Comparison of ENCODE assay signal across 26 cellular contexts in the genomic region with DNA sequence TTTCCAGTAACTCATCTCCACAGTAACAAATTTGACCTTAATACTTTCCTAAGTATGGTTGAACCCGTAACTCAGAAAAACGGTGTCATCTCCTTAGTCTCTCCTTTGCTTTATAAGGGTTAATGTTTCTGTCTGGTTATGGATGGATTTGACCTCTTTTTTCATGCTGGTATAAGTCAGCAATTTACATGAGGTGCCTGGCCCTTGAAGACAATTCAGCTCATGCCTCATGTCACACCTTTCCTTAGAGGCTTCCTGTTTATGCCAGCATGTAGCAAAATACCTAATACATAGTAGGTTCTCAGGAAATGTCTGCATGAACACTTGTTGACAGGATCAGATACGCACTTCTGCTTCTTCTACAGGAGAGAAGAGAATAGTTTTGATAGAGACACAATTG. TPM values are rescaled to one million over a fixed set of nuclear protein-coding genes. Genes with fewer than 3 reads are reported as not detected.
A peak's percentile ranks its signal among the peaks of the same experiment; 100 is the strongest.
DNase-seq lines count a peak whose midpoint lies in the region; ATAC-seq, FAIRE-seq and TF ChIP-seq lines count a peak whose summit lies in the region.
"Had no signal": no experiment of that assay in that cellular context is flagged by ENCODE, and none has a peak within 500 bp of the region (broad histone marks: within the 10 kb centered on the region; RNA-seq: fewer than 3 reads in every experiment).

No MANE protein-coding gene starts in this region.

- FAIRE-seq in K562 (lab: Jason Lieb, UNC): no peak
- FAIRE-seq: GM12892 had no signal

- no peak for DNase-seq in activated naive CD4-positive, alpha-beta T cell treated with anti-CD3 and anti-CD28 coated beads, Interleukin-2, amount 50 U/mL, for 16 hours
- DNase-seq in T-cell (no peak), K562 (ENCODE audit: extremely low read depth in 1 of 4, low spot score in 3 of 4) (no peak), glomerular visceral epithelial cell (ENCODE audit: extremely low spot score) (no peak), DMS53 treated with DMSO at 0.1 percent for 48 hours (lab: John Stamatoyannopoulos, UW; ENCODE audit: unreplicated experiment) (no peak), midbrain (lab: John Stamatoyannopoulos, UW) (no peak)
- no peak for DNase-seq in stimulated activated effector memory CD8-positive, alpha-beta T cell treated with anti-CD3 and anti-CD28 coated beads, Interleukin-12 subunit alpha, Interleukin-12 subunit beta, amount 100 ng/mL, for 72 hours (ENCODE audit: low spot score in 2 of 2)
- DNase-seq: activated CD4-positive, alpha-beta T cell treated with anti-CD3 and anti-CD28 coated beads, Interleukin-2, amount 50 U/mL, for 48 hours; lower lobe of right lung; NCI-H1436 treated with DMSO at 0.1 percent for 48 hours; NCI-H2107; NCI-H345; NCI-H69; PC-9; SHP77; stimulated activated CD4-positive, alpha-beta T cell treated with anti-CD3 and anti-CD28 coated beads, Interleukin-1b, Interleukin-23, amount 100 ng/mL, for 48 hours; T1000; tibial artery had no signal

- no peaks in the 10 kb centered on the region for H3K27me3 ChIP-seq in K562 (ENCODE audit: control insufficient read depth in 2 of 2, insufficient read depth in 2 of 2, low read length in 2 of 2)
- H3K27me3 ChIP-seq: neural progenitor cell, right atrium auricular region, tibial artery had no signal

- no peaks in the 10 kb centered on the region for H3K9me3 ChIP-seq in K562 (replicated peaks; ENCODE audit: control insufficient read depth, insufficient read depth, low read depth, low read length)
- H3K9me3 ChIP-seq: lower lobe of right lung, right atrium auricular region, tibial artery had no signal

- H3K27ac ChIP-seq in K562 (ENCODE audit: extremely low read depth, low read depth, low read length): no peak overlapping the region
- H3K27ac ChIP-seq: lower lobe of right lung, neural progenitor cell, parathyroid adenoma, PC-9, right atrium auricular region, tibial artery had no signal

- H3K4me2 ChIP-seq in K562 (ENCODE audit: insufficient read depth, low read length): no peak overlapping the region
- H3K4me2 ChIP-seq: neural progenitor cell, PC-9 had no signal

- no peak overlapping the region for H3K4me3 Mint-ChIP-seq in activated naive CD4-positive, alpha-beta T cell treated with anti-CD3 and anti-CD28 coated beads, Interleukin-2, amount 50 U/mL, for 24 hours
- peak overlapping the region in 1 of 3 donors; percentile 15 for H3K4me3 Mint-ChIP-seq in T-cell
- peak overlapping the region; percentile 16 for H3K4me3 Mint-ChIP-seq in stimulated activated effector memory CD8-positive, alpha-beta T cell treated with anti-CD3 and anti-CD28 coated beads, Interleukin-12 subunit alpha, Interleukin-12 subunit beta, amount 100 ng/mL, for 72 hours
- H3K4me3 Mint-ChIP-seq: brain, neural progenitor cell had no signal

- WGBS in K562 (ENCODE audit: insufficient coverage, low coverage, missing lambda C conversion rate): 74% methylated on average over 3 of the region's 3 CpGs

- H3K9me3 Mint-ChIP-seq in activated naive CD4-positive, alpha-beta T cell treated with anti-CD3 and anti-CD28 coated beads, Interleukin-2, amount 50 U/mL, for 24 hours: no peaks in the 10 kb centered on the region
- H3K9me3 Mint-ChIP-seq in T-cell: peaks cover 0 to 3% (median 0%) of the 10 kb centered on the region in 3 donors
- no peaks in the 10 kb centered on the region for H3K9me3 Mint-ChIP-seq in stimulated activated effector memory CD8-positive, alpha-beta T cell treated with anti-CD3 and anti-CD28 coated beads, Interleukin-12 subunit alpha, Interleukin-12 subunit beta, amount 100 ng/mL, for 72 hours
- H3K9me3 Mint-ChIP-seq: brain, neural progenitor cell had no signal

- peaks cover 17% of the 10 kb centered on the region for H3K4me1 Mint-ChIP-seq in activated naive CD4-positive, alpha-beta T cell treated with anti-CD3 and anti-CD28 coated beads, Interleukin-2, amount 50 U/mL, for 24 hours
- H3K4me1 Mint-ChIP-seq in T-cell: peaks cover 13 to 31% (median 30%) of the 10 kb centered on the region in 3 donors
- H3K4me1 Mint-ChIP-seq in stimulated activated effector memory CD8-positive, alpha-beta T cell treated with anti-CD3 and anti-CD28 coated beads, Interleukin-12 subunit alpha, Interleukin-12 subunit beta, amount 100 ng/mL, for 72 hours: peaks cover 39% of the 10 kb centered on the region
- H3K4me1 Mint-ChIP-seq: neural progenitor cell had no signal

- TF ChIP-seq CTCF in K562 (IDR thresholded peaks at IDR 0.05 in 2 of 3, conservative IDR thresholded peaks at IDR 0.05 in 1 of 3; ENCODE audit: insufficient read depth in 2 of 3, low read depth in 1 of 3, low read length in 3 of 3): no peak

- H3K36me3 Mint-ChIP-seq in activated naive CD4-positive, alpha-beta T cell treated with anti-CD3 and anti-CD28 coated beads, Interleukin-2, amount 50 U/mL, for 24 hours: peaks cover 18% of the 10 kb centered on the region
- H3K36me3 Mint-ChIP-seq in T-cell: peaks cover 63% of the 10 kb centered on the region
- peaks cover 61% of the 10 kb centered on the region for H3K36me3 Mint-ChIP-seq in stimulated activated effector memory CD8-positive, alpha-beta T cell treated with anti-CD3 and anti-CD28 coated beads, Interleukin-12 subunit alpha, Interleukin-12 subunit beta, amount 100 ng/mL, for 72 hours

- no peak overlapping the region for H3K4me3 ChIP-seq in K562
- H3K4me3 ChIP-seq: lower lobe of right lung, neural progenitor cell, PC-9, right atrium auricular region, tibial artery had no signal

- no peaks in the 10 kb centered on the region for H3K9me1 ChIP-seq in K562 (ENCODE audit: control insufficient read depth, insufficient read depth, low read length)

- no peak for TF ChIP-seq EP300 in K562 (IDR thresholded peaks at IDR 0.05; ENCODE audit: low read length)

- BruUV-seq in K562 (replicated peaks; lab: Mats Ljungman, UMichigan): TSS peak; percentile 30

- intact Hi-C loops in K562 (cut with micrococcal nuclease): no loop called here

- H3K36me3 ChIP-seq in K562 (ENCODE audit: control insufficient read depth, insufficient read depth, low read length): peaks cover 32% of the 10 kb centered on the region; the same call in 2 of the 3 replicates
- H3K36me3 ChIP-seq: neural progenitor cell had no signal

- TF ChIP-seq RAD21 in K562 (CRISPR knock-in tag; conservative IDR thresholded peaks at IDR 0.05 in 1 of 2, IDR thresholded peaks at IDR 0.05 in 1 of 2): no peak

- H3K4me1 ChIP-seq in K562 (replicated peaks in 1 of 2; ENCODE audit: control insufficient read depth in 2 of 2, insufficient read depth in 2 of 2, low read length in 2 of 2): no peaks in the 10 kb centered on the region; a peak in 1 of 5 replicates
- H3K4me1 ChIP-seq: lower lobe of right lung, neural progenitor cell, parathyroid adenoma, right atrium auricular region, tibial artery had no signal

- H3K27me3 Mint-ChIP-seq in activated naive CD4-positive, alpha-beta T cell treated with anti-CD3 and anti-CD28 coated beads, Interleukin-2, amount 50 U/mL, for 24 hours: no peaks in the 10 kb centered on the region
- H3K27me3 Mint-ChIP-seq in T-cell: no peaks in the 10 kb centered on the region
- H3K27me3 Mint-ChIP-seq: brain had no signal

- no peaks in the 10 kb centered on the region for H3K79me2 ChIP-seq in K562 (ENCODE audit: control insufficient read depth, insufficient read depth, low read length)

- no peak overlapping the region for H3K9ac ChIP-seq in K562 (ENCODE audit: insufficient read depth in 1 of 2, low read depth in 2 of 2, low read length in 2 of 2)
- H3K9ac ChIP-seq: neural progenitor cell, parathyroid adenoma had no signal

- no peak for TF ChIP-seq POLR2A in K562 (conservative IDR thresholded peaks at IDR 0.05)

- H3K27ac Mint-ChIP-seq in activated naive CD4-positive, alpha-beta T cell treated with anti-CD3 and anti-CD28 coated beads, Interleukin-2, amount 50 U/mL, for 24 hours: peak overlapping the region; percentile 52
- peak overlapping the region; percentile 82 to 85 for H3K27ac Mint-ChIP-seq in T-cell
- peak overlapping the region; percentile 60 for H3K27ac Mint-ChIP-seq in stimulated activated effector memory CD8-positive, alpha-beta T cell treated with anti-CD3 and anti-CD28 coated beads, Interleukin-12 subunit alpha, Interleukin-12 subunit beta, amount 100 ng/mL, for 72 hours
- H3K27ac Mint-ChIP-seq: brain, neural progenitor cell had no signal

- H4K20me1 ChIP-seq in K562 (replicated peaks; ENCODE audit: control insufficient read depth, insufficient read depth, low read length): no peaks in the 10 kb centered on the region

- in situ Hi-C loops in K562 (cut with MboI): no loop called here

- POLR2A ChIA-PET in T-cell (lab: Charles Lee): interaction anchor here in 1 of 2 donors (0.5 kb wide), 1 partner anchor 369 kb away, joined by 3 read pairs; no protein-coding TSS in a partner anchor
- POLR2A ChIA-PET in K562 (lab: Yijun Ruan, JAX): no interaction called here

- CTCF ChIA-PET in T-cell (lab: Charles Lee) (no interaction called here), K562 (lab: Yijun Ruan, JAX; ENCODE audit: low intra/inter-chr PET ratio) (no interaction called here)

- H2AFZ ChIP-seq in K562 (ENCODE audit: low read depth, low read length): no peak overlapping the region
- H2AFZ ChIP-seq: neural progenitor cell, parathyroid adenoma, PC-9 had no signal

- ATAC-seq in T-cell (replicated peaks in 1 of 4) (peak in 3 of 4 experiments; percentile 43 to 81 (median 45)), K562 (no peak)
- peak; percentile 78 for ATAC-seq in stimulated activated effector memory CD8-positive, alpha-beta T cell treated with anti-CD3 and anti-CD28 coated beads, Interleukin-12 subunit alpha, Interleukin-12 subunit beta, amount 100 ng/mL, for 72 hours
- ATAC-seq: lower lobe of right lung had no signal

RNA-seq across cellular contexts. Expression of a gene that starts 37.7 kb away (rescaled TPM):
- total RNA-seq in T-cell: under 1 TPM in 4 of 5 donors, not detected in 1; 0.16 to 0.26 (median 0.22) TPM
- 0.60 TPM in 1 of 2 replicates, not detected in the other for total RNA-seq in K562 (2011; cell fraction: chromatin; rRNA removed; ENCODE audit: low replicate concordance)
- total RNA-seq in K562 (2011; cell fraction: nucleolus; rRNA removed): 0.83 and 1.1 TPM in 2 replicates
- total RNA-seq in K562 (2011; cell fraction: nucleoplasm; rRNA removed): 0.66 and 1.3 TPM in 2 replicates
- total RNA-seq in K562 (2014; rRNA removed): 0.16 TPM in 1 of 2 replicates, not detected in the other
- 0.11 and 0.16 TPM in 2 replicates for total RNA-seq in K562 (2014; rRNA removed; fragmentation: Illumina TruSeq; extraction: Trizol)
- total RNA-seq in K562 (2015; rRNA removed; fragmentation: Illumina TruSeq; extraction: Trizol): 0.11 and 0.23 TPM in 2 replicates
- total RNA-seq in K562 (2021): 0.11 and 0.16 TPM in 2 replicates
- polyA plus RNA-seq in K562 (2011; rRNA removed): 0.10 and 0.11 TPM in 2 replicates
- polyA plus RNA-seq in K562 (2011; cell fraction: cytosol; rRNA removed): 0.13 and 0.16 TPM in 2 replicates
- polyA plus RNA-seq in K562 (2011; cell fraction: nucleus; rRNA removed): 0.18 TPM in 2 replicates
- 0.23 and 0.54 TPM in 2 replicates for polyA plus RNA-seq in K562 (2012)
- polyA plus RNA-seq in K562 (2014; fragmentation: Illumina TruSeq; extraction: Trizol): 0.12 and 0.22 TPM in 2 replicates
- polyA plus RNA-seq in K562 (2014; fragmentation: Nextera tagmentation; extraction: Ambion mirVana): under 1 TPM in 1 of 2 experiments, not detected in 1; 0.04 TPM
- polyA plus RNA-seq in K562 (2014; rRNA removed): 0.16 and 0.23 TPM in 2 replicates
- 0.28 TPM in 1 of 2 replicates, not detected in the other for polyA minus RNA-seq in K562 (2011; rRNA and poly(A)+ RNA removed)
- not detected in 2 replicates for polyA minus RNA-seq in K562 (2011; cell fraction: cytosol; rRNA and poly(A)+ RNA removed)
- 0.33 and 0.40 TPM in 2 replicates for polyA minus RNA-seq in K562 (2011; cell fraction: nucleus; rRNA and poly(A)+ RNA removed)
- total RNA-seq: cerebellum, H4, lower lobe of right lung, right atrium auricular region had no signal

RNA-seq across cellular contexts. Expression of a gene that starts 42.3 kb away (rescaled TPM):
- total RNA-seq in T-cell: 1 to 10 TPM; 1.1 to 7.9 (median 6.1) TPM
- not detected in 2 replicates for total RNA-seq in K562 (2011; cell fraction: chromatin; rRNA removed; ENCODE audit: low replicate concordance)
- total RNA-seq in K562 (2011; cell fraction: nucleolus; rRNA removed): 0.33 TPM in 1 of 2 replicates, not detected in the other
- total RNA-seq in K562 (2011; cell fraction: nucleoplasm; rRNA removed): not detected in 2 replicates
- total RNA-seq in K562 (2014; rRNA removed): 0.14 TPM in 1 of 2 replicates, not detected in the other
- total RNA-seq in K562 (2014; rRNA removed; fragmentation: Illumina TruSeq; extraction: Trizol): not detected in 2 replicates
- total RNA-seq in K562 (2015; rRNA removed; fragmentation: Illumina TruSeq; extraction: Trizol): not detected in 2 replicates
- total RNA-seq in K562 (2021): 0.11 TPM in 1 of 2 replicates, not detected in the other
- not detected in 2 replicates for polyA plus RNA-seq in K562 (2011; rRNA removed)
- polyA plus RNA-seq in K562 (2011; cell fraction: cytosol; rRNA removed): 0.04 TPM in 1 of 2 replicates, not detected in the other
- polyA plus RNA-seq in K562 (2011; cell fraction: nucleus; rRNA removed): 0.10 TPM in 1 of 2 replicates, not detected in the other
- polyA plus RNA-seq in K562 (2012): 0.13 and 0.29 TPM in 2 replicates
- not detected in 2 replicates for polyA plus RNA-seq in K562 (2014; fragmentation: Illumina TruSeq; extraction: Trizol)
- polyA plus RNA-seq in K562 (2014; fragmentation: Nextera tagmentation; extraction: Ambion mirVana): not detected
- polyA plus RNA-seq in K562 (2014; rRNA removed): 0.07 and 0.13 TPM in 2 replicates
- not detected in 2 replicates for polyA minus RNA-seq in K562 (2011; rRNA and poly(A)+ RNA removed)
- polyA minus RNA-seq in K562 (2011; cell fraction: cytosol; rRNA and poly(A)+ RNA removed): not detected in 2 replicates
- polyA minus RNA-seq in K562 (2011; cell fraction: nucleus; rRNA and poly(A)+ RNA removed): not detected in 2 replicates
- total RNA-seq: H4 had no signal

RNA-seq across cellular contexts. Expression of a gene that starts 49.8 kb away (rescaled TPM):
- total RNA-seq in T-cell (10 to 100 TPM in 3 of 5 donors, 1 to 10 TPM in 2; 8.5 to 33.9 (median 28.9) TPM), K562 (2014; rRNA removed) (52.0 and 74.0 TPM in 2 replicates), K562 (2014; rRNA removed; fragmentation: Illumina TruSeq; extraction: Trizol) (16.0 and 17.8 TPM in 2 replicates), K562 (2015; rRNA removed; fragmentation: Illumina TruSeq; extraction: Trizol) (31.5 and 36.5 TPM in 2 replicates), K562 (2021) (57.1 and 57.8 TPM in 2 replicates)
- 164 and 323 TPM in 2 replicates for total RNA-seq in K562 (2011; cell fraction: chromatin; rRNA removed; ENCODE audit: low replicate concordance)
- total RNA-seq in K562 (2011; cell fraction: nucleolus; rRNA removed): 194 and 203 TPM in 2 replicates
- 200 and 230 TPM in 2 replicates for total RNA-seq in K562 (2011; cell fraction: nucleoplasm; rRNA removed)
- polyA plus RNA-seq in K562 (2011; rRNA removed) (25.6 and 32.7 TPM in 2 replicates), K562 (2014; fragmentation: Illumina TruSeq; extraction: Trizol) (35.8 and 37.6 TPM in 2 replicates), K562 (2014; fragmentation: Nextera tagmentation; extraction: Ambion mirVana) (1 to 10 TPM in 1 of 2 experiments, under 1 TPM in 1; 0.94 to 1.9 TPM), K562 (2014; rRNA removed) (63.3 and 67.6 TPM in 2 replicates)
- polyA plus RNA-seq in K562 (2011; cell fraction: cytosol; rRNA removed): 33.9 and 111 TPM in 2 replicates
- 181 and 337 TPM in 2 replicates for polyA plus RNA-seq in K562 (2011; cell fraction: nucleus; rRNA removed)
- polyA plus RNA-seq in K562 (2012): 35.0 and 54.7 TPM in 2 replicates
- 21.3 and 27.3 TPM in 2 replicates for polyA minus RNA-seq in K562 (2011; rRNA and poly(A)+ RNA removed)
- polyA minus RNA-seq in K562 (2011; cell fraction: cytosol; rRNA and poly(A)+ RNA removed): 12.6 and 18.7 TPM in 2 replicates
- 66.9 and 76.9 TPM in 2 replicates for polyA minus RNA-seq in K562 (2011; cell fraction: nucleus; rRNA and poly(A)+ RNA removed)
